In genomic region chr10:112872728-112873127, GRCh38 we compare ENCODE assay signal across 15 cellular contexts.
DNase-seq lines count a peak whose midpoint lies in the region; ATAC-seq, FAIRE-seq and TF ChIP-seq lines count a peak whose summit lies in the region.
"Had no signal": no experiment of that assay in that cellular context is flagged by ENCODE, and none has a peak within 500 bp of the region (broad histone marks: within the 10 kb centered on the region; RNA-seq: fewer than 3 reads in every experiment).

No MANE protein-coding gene starts in this region.

- no peaks in the 10 kb centered on the region for H3K9me2 ChIP-seq in HCT116 (ENCODE audit: insufficient read depth)

- POLR2A ChIA-PET in HCT116 (lab: Charles Lee), result no interaction called here

- 0 out of 4 replicates have a peak, but pooled peaks cover 0 to 4% of the 10 kb centered on the region in 2 experiments for H3K36me3 ChIP-seq in HCT116 (ENCODE audit: control insufficient read depth in 1 of 2, insufficient read depth in 2 of 2, low read length in 2 of 2)
- H3K36me3 ChIP-seq in astrocyte (ENCODE audit: insufficient read depth, low read length), result no peaks in the 10 kb centered on the region
- no peaks in the 10 kb centered on the region for H3K36me3 ChIP-seq in iPS DF 6.9 (ENCODE audit: control insufficient read depth, insufficient read depth, low read length)
- H3K36me3 ChIP-seq in spleen, result no peaks in the 10 kb centered on the region
- H3K36me3 ChIP-seq: heart left ventricle, vagina had no signal

- no peaks in the 10 kb centered on the region for H4K20me1 ChIP-seq in HCT116 (ENCODE audit: insufficient read depth)
- no peaks in the 10 kb centered on the region for H4K20me1 ChIP-seq in astrocyte (ENCODE audit: insufficient read depth, low read length)

- H3K36me3 Mint-ChIP-seq in astrocyte (ENCODE audit: low read depth, unreplicated experiment), result no peaks in the 10 kb centered on the region
- no peaks in the 10 kb centered on the region for H3K36me3 Mint-ChIP-seq in activated T-helper 17 cell treated with anti-CD3 and anti-CD28 coated beads, Interleukin-2, amount 50 U/mL, for 72 hours (ENCODE audit: low read depth)
- H3K36me3 Mint-ChIP-seq: activated naive CD4-positive, alpha-beta T cell treated with anti-CD3 and anti-CD28 coated beads, Interleukin-2, amount 50 U/mL, for 24 hours had no signal

- BruUV-seq in HCT116 (replicated peaks; lab: Mats Ljungman, UMichigan), result no TSS peak

- H3K9ac ChIP-seq in HCT116 (ENCODE audit: low read length) (no peak overlapping the region), astrocyte (ENCODE audit: low read length) (no peak overlapping the region)

- no peak overlapping the region for H3K27ac ChIP-seq in HCT116 (ENCODE audit: low read depth, low read length)
- no peak overlapping the region for H3K27ac ChIP-seq in astrocyte (ENCODE audit: low read depth, low read length)
- no peak overlapping the region for H3K27ac ChIP-seq in iPS DF 6.9 (ENCODE audit: low read length)
- H3K27ac ChIP-seq in spleen, result no peak overlapping the region
- H3K27ac ChIP-seq: heart left ventricle, vagina had no signal

- WGBS in iPS DF 6.9 (ENCODE audit: insufficient coverage, insufficient read length), result no CpG with 5 or more reads among the region's 1 CpG
- 84 to 98% (median 87%) methylated on average over 1 of the region's 1 CpG for WGBS in spleen, 5 donors

- no peak overlapping the region for H3K27ac Mint-ChIP-seq in astrocyte (ENCODE audit: unreplicated experiment)
- H3K27ac Mint-ChIP-seq in activated T-helper 17 cell treated with anti-CD3 and anti-CD28 coated beads, Interleukin-2, amount 50 U/mL, for 72 hours, result no peak overlapping the region
- H3K27ac Mint-ChIP-seq: activated naive CD4-positive, alpha-beta T cell treated with anti-CD3 and anti-CD28 coated beads, Interleukin-2, amount 50 U/mL, for 24 hours; B cell had no signal

- DNase-seq in AG09309 (ENCODE audit: low read depth) (no peak), HCT116 (ENCODE audit: low read depth, low spot score) (peak; percentile 18), astrocyte (ENCODE audit: low read depth) (no peak), iPS DF 6.9 (ENCODE audit: low read depth, low spot score) (peak; percentile 20), spleen (no peak)
- no peak for DNase-seq in activated CD8-positive, alpha-beta memory T cell treated with anti-CD3 and anti-CD28 coated beads, Interleukin-2, amount 50 U/mL, for 4 hours
- DNase-seq: heart left ventricle, NCI-H1105 treated with DMSO at 0.1 percent for 48 hours, NCI-H510A, T1000 had no signal

- H2AFZ ChIP-seq in HCT116 (ENCODE audit: low read depth, low read length, poor library complexity, severe bottlenecking) (no peak overlapping the region), astrocyte (ENCODE audit: low read depth, low read length) (no peak overlapping the region)

- CTCF ChIA-PET in HCT116 (lab: Charles Lee), result no interaction called here

- TF ChIP-seq RAD21 in HCT116 (IDR thresholded peaks at IDR 0.05; ENCODE audit: low read depth), result peak; percentile 49

- peaks cover 9% of the 10 kb centered on the region for H3K9me3 Mint-ChIP-seq in astrocyte (ENCODE audit: unreplicated experiment)
- peaks cover 3% of the 10 kb centered on the region for H3K9me3 Mint-ChIP-seq in activated T-helper 17 cell treated with anti-CD3 and anti-CD28 coated beads, Interleukin-2, amount 50 U/mL, for 72 hours

- H3K4me3 ChIP-seq in AG09309 (ENCODE audit: control insufficient read depth, low read depth, low read length) (no peak overlapping the region), HCT116 (replicated peaks in 1 of 2; ENCODE audit: low read depth in 1 of 2, low read length in 2 of 2) (no peak overlapping the region), astrocyte (ENCODE audit: insufficient read depth, low read depth, low read length) (no peak overlapping the region), iPS DF 6.9 (ENCODE audit: low read length) (no peak overlapping the region), spleen (no peak overlapping the region)
- H3K4me3 ChIP-seq: heart left ventricle, vagina had no signal

- TF ChIP-seq POLR2A in HCT116 (IDR thresholded peaks at IDR 0.05; ENCODE audit: borderline replicate concordance, extremely low read depth, insufficient read depth, insufficient read length) (no peak), spleen (IDR thresholded peaks at IDR 0.05) (no peak)

- peaks cover 5% of the 10 kb centered on the region for H3K27me3 Mint-ChIP-seq in astrocyte (ENCODE audit: low read depth, unreplicated experiment)
- no peaks in the 10 kb centered on the region for H3K27me3 Mint-ChIP-seq in activated T-helper 17 cell treated with anti-CD3 and anti-CD28 coated beads, Interleukin-2, amount 50 U/mL, for 72 hours

- intact Hi-C loops in HCT116 (cut with micrococcal nuclease) (no loop called here), spleen (cut with DNase I; ENCODE audit: low total_unique reads) (no loop called here)

- H3K4me3 Mint-ChIP-seq in astrocyte (ENCODE audit: unreplicated experiment), result no peak overlapping the region
- H3K4me3 Mint-ChIP-seq in activated T-helper 17 cell treated with anti-CD3 and anti-CD28 coated beads, Interleukin-2, amount 50 U/mL, for 72 hours, result no peak overlapping the region
- H3K4me3 Mint-ChIP-seq: activated naive CD4-positive, alpha-beta T cell treated with anti-CD3 and anti-CD28 coated beads, Interleukin-2, amount 50 U/mL, for 24 hours; B cell had no signal

- H3K4me2 ChIP-seq in HCT116 (ENCODE audit: low read length) (no peak overlapping the region), astrocyte (ENCODE audit: low read length) (no peak overlapping the region)

- ATAC-seq in HCT116, result no peak
- ATAC-seq in activated T-helper 17 cell treated with anti-CD3 and anti-CD28 coated beads, Interleukin-2, amount 50 U/mL, for 72 hours (replicated peaks), result no peak
- no peak for ATAC-seq in GM21717 (IDR thresholded peaks at IDR 0.05; ENCODE audit: unreplicated experiment)
- ATAC-seq: heart left ventricle had no signal

- H3K27me3 ChIP-seq in HCT116 (ENCODE audit: insufficient read depth, low read length), result no peaks in the 10 kb centered on the region
- peaks cover 2% of the 10 kb centered on the region for H3K27me3 ChIP-seq in astrocyte (ENCODE audit: insufficient read depth, low read length)
- no peaks in the 10 kb centered on the region for H3K27me3 ChIP-seq in iPS DF 6.9 (ENCODE audit: control insufficient read depth, insufficient read depth, low read length)
- no peaks in the 10 kb centered on the region for H3K27me3 ChIP-seq in spleen (replicated peaks in 1 of 7)
- H3K27me3 ChIP-seq: heart left ventricle, vagina had no signal

- TF ChIP-seq CTCF in AG09309 (IDR thresholded peaks at IDR 0.05; ENCODE audit: control insufficient read depth, insufficient read depth, low read depth, low read length, missing control alignments) (peak; percentile 43), HCT116 (IDR thresholded peaks at IDR 0.05 in 2 of 3, conservative IDR thresholded peaks at IDR 0.05 in 1 of 3; ENCODE audit: borderline replicate concordance in 1 of 3, insufficient read depth in 1 of 3, low read depth in 2 of 3, low read length in 2 of 3) (peak in 2 of 3 experiments; percentile 74 to 88; a peak in 4 of 6 replicates), astrocyte (IDR thresholded peaks at IDR 0.05; ENCODE audit: insufficient read depth, low read depth, low read length) (peak; percentile 25), spleen (IDR thresholded peaks at IDR 0.05 in 8 of 11, conservative IDR thresholded peaks at IDR 0.05 in 3 of 11) (peak in 1 of 11 experiments; percentile 6)

- H3K9me3 ChIP-seq in HCT116 (ENCODE audit: control insufficient read depth in 1 of 2, insufficient read depth in 1 of 2, low read depth in 1 of 2, low read length in 2 of 2) (peaks cover 8 to 10% of the 10 kb centered on the region in 2 experiments; a peak in 2 of 4 replicates), astrocyte (ENCODE audit: insufficient read depth, low read depth, low read length) (peaks cover 5% of the 10 kb centered on the region), iPS DF 6.9 (ENCODE audit: control insufficient read depth, insufficient read depth, low read length) (peaks cover 2% of the 10 kb centered on the region; the same call in 1 of the 2 replicates), spleen (peaks cover 0 to 23% (median 14%) of the 10 kb centered on the region in 8 donors)
- H3K9me3 ChIP-seq: vagina had no signal

- peaks cover 6 to 22% of the 10 kb centered on the region in 2 experiments for H3K4me1 ChIP-seq in HCT116 (ENCODE audit: control insufficient read depth in 1 of 2, insufficient read depth in 2 of 2, low read length in 2 of 2)
- H3K4me1 ChIP-seq in astrocyte (ENCODE audit: insufficient read depth, low read length), result peaks cover 5% of the 10 kb centered on the region
- H3K4me1 ChIP-seq in iPS DF 6.9 (ENCODE audit: control insufficient read depth, insufficient read depth, low read length), result no peaks in the 10 kb centered on the region
- peaks cover 0 to 8% (median 0%) of the 10 kb centered on the region in 6 donors for H3K4me1 ChIP-seq in spleen
- H3K4me1 ChIP-seq: vagina had no signal

- no peak for FAIRE-seq in astrocyte (lab: Jason Lieb, UNC)

- peaks cover 9% of the 10 kb centered on the region for H3K4me1 Mint-ChIP-seq in astrocyte (ENCODE audit: low read depth, unreplicated experiment)
- no peaks in the 10 kb centered on the region for H3K4me1 Mint-ChIP-seq in activated T-helper 17 cell treated with anti-CD3 and anti-CD28 coated beads, Interleukin-2, amount 50 U/mL, for 72 hours
- H3K4me1 Mint-ChIP-seq: activated naive CD4-positive, alpha-beta T cell treated with anti-CD3 and anti-CD28 coated beads, Interleukin-2, amount 50 U/mL, for 24 hours; B cell had no signal

- RAD21 ChIA-PET in HCT116 (lab: Charles Lee; ENCODE audit: low non-redundant PET in 1 of 2, low total read pairs in 2 of 2, uncharacterized antibody in 2 of 2, unreplicated experiment in 2 of 2), result no interaction called here

- H3K79me2 ChIP-seq in HCT116 (ENCODE audit: insufficient read depth, low read length) (no peaks in the 10 kb centered on the region), astrocyte (ENCODE audit: insufficient read depth, low read length) (no peaks in the 10 kb centered on the region)

TF ChIP-seq in HCT116, 20 proteins besides CTCF, POLR2A, EP300 and RAD21:
- no peak for TF ChIP-seq FOSL1 (IDR thresholded peaks at IDR 0.05; ENCODE audit: low read depth)
- TF ChIP-seq CBX3 (IDR thresholded peaks at IDR 0.05; ENCODE audit: low read depth), result peak; percentile 67; the same call in 1 of the 2 replicates
- TF ChIP-seq ATF3 (IDR thresholded peaks at IDR 0.05), result 0 out of 2 replicates have a peak, but pooled peaks have one; percentile 10

Comparison
In these comparisons a context has a peak if more than half of its experiments do, and no peak if none do; other contexts are left out.
1. DNase-seq: peak in HCT116 (single experiment) and iPS DF 6.9 (single experiment); none in AG09309 (single experiment), astrocyte (single experiment), activated CD8-positive, alpha-beta memory T cell treated with anti-CD3 and anti-CD28 coated beads, Interleukin-2, amount 50 U/mL, for 4 hours (single experiment) and spleen (single experiment).